Comparison of ENCODE assay signal across 19 cellular contexts in the genomic region with DNA sequence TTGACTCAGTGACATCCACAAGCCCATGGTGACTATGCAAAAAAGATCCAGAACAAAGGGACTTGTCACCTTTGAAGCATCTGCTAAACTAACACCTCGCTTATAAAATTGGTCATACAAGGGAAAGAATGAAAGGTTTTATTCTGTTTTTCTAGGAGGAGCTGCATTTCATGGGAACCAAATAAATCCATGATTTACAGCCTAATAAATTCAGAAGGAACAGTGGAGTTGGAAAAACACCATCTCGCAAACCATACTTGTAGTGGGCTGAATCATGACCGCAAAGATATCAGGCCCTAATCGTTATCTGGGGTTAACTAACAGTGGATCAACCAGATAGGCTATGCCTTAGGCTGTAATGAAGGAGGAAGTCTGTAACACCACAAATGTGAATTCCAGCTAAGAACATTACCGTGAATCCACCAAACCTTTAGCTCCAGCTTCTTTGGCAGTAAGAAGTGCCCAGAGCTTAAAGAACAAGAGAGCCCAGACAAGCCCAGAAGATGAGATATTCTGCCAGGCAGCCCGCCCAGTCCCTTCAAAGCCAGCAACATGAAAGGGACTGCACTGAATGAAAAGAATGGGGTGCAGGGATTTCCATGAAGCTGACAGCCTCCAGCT. TPM values are rescaled to one million over a fixed set of nuclear protein-coding genes. Genes with fewer than 3 reads are reported as not detected.
A peak's percentile ranks its signal among the peaks of the same experiment; 100 is the strongest.
DNase-seq lines count a peak whose midpoint lies in the region; ATAC-seq lines count a peak whose summit lies in the region.
"Had no signal": no experiment of that assay in that cellular context is flagged by ENCODE, and none has a peak within 500 bp of the region (broad histone marks: within the 10 kb centered on the region; RNA-seq: fewer than 3 reads in every experiment).

No MANE protein-coding gene starts in this region.

- intact Hi-C loops in cardiac septum (cut with DNase I) = no loop called here

- in situ Hi-C loops in G401 (cut with HindIII; ENCODE audit: low sequenced_read_pairs) = no loop called here

- no peak for ATAC-seq in GM21723 (IDR thresholded peaks at IDR 0.05; ENCODE audit: unreplicated experiment)
- ATAC-seq: activated CD4-positive, CD25-positive, alpha-beta regulatory T cell treated with anti-CD3 and anti-CD28 coated beads, Interleukin-2, amount 50 U/mL, for 24 hours; foreskin keratinocyte; upper lobe of right lung had no signal

- DNase-seq in G401 (ENCODE audit: low spot score) (peak; percentile 5), LoVo (ENCODE audit: low spot score) (peak; percentile 88), astrocyte of the hippocampus (ENCODE audit: low read depth, low spot score) (peak; percentile 11), renal cortical epithelial cell (ENCODE audit: low read depth) (peak; percentile 45), cardiac septum (ENCODE audit: low spot score) (no peak), DMS53 (lab: John Stamatoyannopoulos, UW) (no peak)
- DNase-seq: activated CD8-positive, alpha-beta memory T cell treated with anti-CD3 and anti-CD28 coated beads, Interleukin-2, amount 50 U/mL, for 4 hours; BE2C; DND-41; Kasumi-1; mesenchymal stem cell; NCI-H187; NCI-H510A; sigmoid colon; SW 1271; upper lobe of right lung had no signal

RNA-seq across cellular contexts. Expression of a gene that starts 27.4 kb away (rescaled TPM):
- total RNA-seq in G401 (2014; rRNA removed; shearing (Covaris generic)) = 0.41 TPM in 1 of 2 replicates, not detected in the other
- 1.0 and 3.6 TPM in 2 replicates for total RNA-seq in renal cortical epithelial cell
- not detected for total RNA-seq in cardiac septum

RNA-seq across cellular contexts. Expression of a gene that starts 45.0 kb away (rescaled TPM):
- 0.37 and 0.86 TPM in 2 replicates for total RNA-seq in G401 (2014; rRNA removed; shearing (Covaris generic))
- total RNA-seq in renal cortical epithelial cell = 15.0 and 39.6 TPM in 2 replicates
- 6.7 TPM for total RNA-seq in cardiac septum

Comparison
In these comparisons a context has a peak if more than half of its experiments do, and no peak if none do; other contexts are left out.
1. DNase-seq: peak in G401 (single experiment), LoVo (single experiment), astrocyte of the hippocampus (single experiment) and renal cortical epithelial cell (single experiment); none in cardiac septum (single experiment) and DMS53 (single experiment).